In genomic region chr10:101131962-101132635, GRCh38 we compare ENCODE assay signal across 13 cellular contexts. TPM values are rescaled to one million over a fixed set of nuclear protein-coding genes. Genes with fewer than 3 reads are reported as not detected.
DNase-seq lines count a peak whose midpoint lies in the region; ATAC-seq and TF ChIP-seq lines count a peak whose summit lies in the region.
"Had no signal": no experiment of that assay in that cellular context is flagged by ENCODE, and none has a peak within 500 bp of the region (broad histone marks: within the 10 kb centered on the region; RNA-seq: fewer than 3 reads in every experiment).

No MANE protein-coding gene starts in this region.

- H3K9me3 ChIP-seq in CD4-positive, CD25-positive, alpha-beta regulatory T cell (ENCODE audit: control insufficient read depth in 2 of 2, low read length in 2 of 2), result no peaks in the 10 kb centered on the region

- peaks cover 0 to 41% (median 17%) of the 10 kb centered on the region in 4 donors for H3K4me1 Mint-ChIP-seq in CD4-positive, CD25-positive, alpha-beta regulatory T cell
- peaks cover 15 to 22% of the 10 kb centered on the region in 2 donors for H3K4me1 Mint-ChIP-seq in effector memory CD8-positive, alpha-beta T cell (ENCODE audit: low read depth in 2 of 2)
- no peaks in the 10 kb centered on the region for H3K4me1 Mint-ChIP-seq in neural crest cell

- ATAC-seq in CD4-positive, CD25-positive, alpha-beta regulatory T cell (ENCODE audit: low read depth in 2 of 2), result peak in 1 of 2 donors; percentile 15
- ATAC-seq in effector memory CD8-positive, alpha-beta T cell (replicated peaks), result no peak
- no peak for ATAC-seq in HG02852 (IDR thresholded peaks at IDR 0.05; ENCODE audit: unreplicated experiment)

- H3K27ac ChIP-seq in CD4-positive, CD25-positive, alpha-beta regulatory T cell (ENCODE audit: insufficient read depth, low read length, poor library complexity, severe bottlenecking), result no peak overlapping the region

- no peaks in the 10 kb centered on the region for H3K36me3 Mint-ChIP-seq in CD4-positive, CD25-positive, alpha-beta regulatory T cell
- peaks cover 6% of the 10 kb centered on the region for H3K36me3 Mint-ChIP-seq in effector memory CD8-positive, alpha-beta T cell (ENCODE audit: insufficient read depth)
- no peaks in the 10 kb centered on the region for H3K36me3 Mint-ChIP-seq in neural crest cell (ENCODE audit: low read depth)

- in situ Hi-C loops in GM13977 (cut with MboI; ENCODE audit: low pct_unique_long_range_greater_than_20kb, low sequenced_read_pairs, unreplicated experiment), result loop anchor here (10.0 to 25.0 kb wide), 3 partner anchors 83 to 1595 kb away; partner anchors contain the start of genes NKX2-3 and PAX2

- H3K27me3 Mint-ChIP-seq in CD4-positive, CD25-positive, alpha-beta regulatory T cell, result peaks cover 84% of the 10 kb centered on the region
- peaks cover 81 to 94% of the 10 kb centered on the region in 2 donors for H3K27me3 Mint-ChIP-seq in effector memory CD8-positive, alpha-beta T cell
- peaks cover 98% of the 10 kb centered on the region for H3K27me3 Mint-ChIP-seq in neural crest cell (ENCODE audit: low read depth)

- peak overlapping the region; percentile 16 to 84 (median 63) for H3K4me3 Mint-ChIP-seq in CD4-positive, CD25-positive, alpha-beta regulatory T cell
- H3K4me3 Mint-ChIP-seq in effector memory CD8-positive, alpha-beta T cell, result peak overlapping the region; percentile 49 to 62
- peak overlapping the region; percentile 51 for H3K4me3 Mint-ChIP-seq in neural crest cell

- H3K4me3 ChIP-seq in CD4-positive, CD25-positive, alpha-beta regulatory T cell (ENCODE audit: low read depth, low read length), result no peak overlapping the region

- TF ChIP-seq CTCF in GM13977 (IDR thresholded peaks at IDR 0.05; ENCODE audit: extremely low read depth, insufficient read depth, missing control alignments) (no peak), neural crest cell (conservative IDR thresholded peaks at IDR 0.05) (no peak)

- no peak for DNase-seq in CD4-positive, CD25-positive, alpha-beta regulatory T cell
- DNase-seq in GM13977 (ENCODE audit: low spot score) (peak; percentile 49), neural crest cell (ENCODE audit: low read depth, low spot score) (no peak), NCI-H226 (no peak), NCI-H524 treated with DMSO at 0.1 percent for 48 hours (lab: John Stamatoyannopoulos, UW) (no peak), SKM-1 (lab: John Stamatoyannopoulos, UW; ENCODE audit: unreplicated experiment) (no peak)
- DNase-seq in effector memory CD8-positive, alpha-beta T cell, result no peak
- DNase-seq: activated CD4-positive, alpha-beta T cell treated with anti-CD3 and anti-CD28 coated beads, Interleukin-2, amount 50 U/mL, for 1 hour; anterior cingulate cortex; DMS153; Karpas-422; SHP77 had no signal

- H3K27ac Mint-ChIP-seq in CD4-positive, CD25-positive, alpha-beta regulatory T cell, result no peak overlapping the region
- no peak overlapping the region for H3K27ac Mint-ChIP-seq in effector memory CD8-positive, alpha-beta T cell
- H3K27ac Mint-ChIP-seq in neural crest cell (ENCODE audit: unreplicated experiment), result no peak overlapping the region

- peaks cover 31% of the 10 kb centered on the region for H3K27me3 ChIP-seq in CD4-positive, CD25-positive, alpha-beta regulatory T cell (ENCODE audit: control insufficient read depth, insufficient read depth, low read length)

- peaks cover 46% of the 10 kb centered on the region for H3K4me1 ChIP-seq in CD4-positive, CD25-positive, alpha-beta regulatory T cell (ENCODE audit: control insufficient read depth, insufficient read depth, low read length, poor library complexity, severe bottlenecking)

- H3K9me3 Mint-ChIP-seq in CD4-positive, CD25-positive, alpha-beta regulatory T cell, result peaks cover 0 to 5% (median 0%) of the 10 kb centered on the region in 7 donors
- H3K9me3 Mint-ChIP-seq in effector memory CD8-positive, alpha-beta T cell, result no peaks in the 10 kb centered on the region
- H3K9me3 Mint-ChIP-seq in neural crest cell, result no peaks in the 10 kb centered on the region

- no peaks in the 10 kb centered on the region for H3K36me3 ChIP-seq in CD4-positive, CD25-positive, alpha-beta regulatory T cell (ENCODE audit: control insufficient read depth, insufficient read depth, low read length)

RNA-seq across cellular contexts. Expression of gene TLX1, which starts 1.0 kb away (rescaled TPM):
- not detected for total RNA-seq in CD4-positive, CD25-positive, alpha-beta regulatory T cell
- not detected for polyA plus RNA-seq in CD4-positive, CD25-positive, alpha-beta regulatory T cell
- total RNA-seq in neural crest cell, result 0.16 and 0.33 TPM in 2 replicates
